9 cellular contexts compared by ENCODE assay signal in genomic region chr11:118522571-118523072, GRCh38. TPM values are rescaled to one million over a fixed set of nuclear protein-coding genes. Genes with fewer than 3 reads are reported as not detected.
DNase-seq lines count a peak whose midpoint lies in the region; ATAC-seq and TF ChIP-seq lines count a peak whose summit lies in the region.
"Had no signal": no experiment of that assay in that cellular context is flagged by ENCODE, and none has a peak within 500 bp of the region (broad histone marks: within the 10 kb centered on the region; RNA-seq: fewer than 3 reads in every experiment).

No MANE protein-coding gene starts in this region.

- peak; percentile 41 to 58 for TF ChIP-seq CTCF in fibroblast of lung (conservative IDR thresholded peaks at IDR 0.05 in 1 of 2, IDR thresholded peaks at IDR 0.05 in 1 of 2; ENCODE audit: low read depth in 1 of 2, low read length in 2 of 2)

- ATAC-seq in HG02763 (IDR thresholded peaks at IDR 0.05; ENCODE audit: unreplicated experiment): no peak

- no peaks in the 10 kb centered on the region for H3K9me3 ChIP-seq in fibroblast of lung (ENCODE audit: control insufficient read depth, insufficient read depth, low read depth, low read length)

- no peak overlapping the region for H3K9ac ChIP-seq in fibroblast of lung (ENCODE audit: insufficient read depth, low read length)

- DNase-seq in NCI-H1105 treated with DMSO at 0.1 percent for 48 hours (lab: John Stamatoyannopoulos, UW) (peak; percentile 44), NCI-H1105 (lab: John Stamatoyannopoulos, UW) (no peak), NCI-H526 (lab: John Stamatoyannopoulos, UW) (peak; percentile 53 to 76), fibroblast of lung (ENCODE audit: low read depth in 2 of 2) (peak; percentile 28 to 36), renal cortical epithelial cell (ENCODE audit: low read depth) (peak; percentile 43), UCSD-AML1 (lab: John Stamatoyannopoulos, UW; ENCODE audit: unreplicated experiment) (no peak), cortex of kidney (lab: John Stamatoyannopoulos, UW) (no peak)
- DNase-seq: activated naive CD4-positive, alpha-beta T cell treated with anti-CD3 and anti-CD28 coated beads, Interleukin-2, amount 10 ng/mL, durations not matched to agents 7 days and 5 days had no signal

- H3K4me2 ChIP-seq in fibroblast of lung (ENCODE audit: extremely low read depth, insufficient read depth, low read length): no peak overlapping the region

- H2AFZ ChIP-seq in fibroblast of lung (ENCODE audit: low read length): no peak overlapping the region

- no peaks in the 10 kb centered on the region for H3K79me2 ChIP-seq in fibroblast of lung (ENCODE audit: control insufficient read depth, insufficient read depth, low read length)

- H3K27ac ChIP-seq in fibroblast of lung (ENCODE audit: insufficient read depth, low read length): no peak overlapping the region

- H3K4me1 ChIP-seq in fibroblast of lung (ENCODE audit: control insufficient read depth, extremely low read depth, insufficient read depth, low read length): no peaks in the 10 kb centered on the region

- no peaks in the 10 kb centered on the region for H3K27me3 ChIP-seq in fibroblast of lung (ENCODE audit: control insufficient read depth, insufficient read depth, low read length)

- no peak overlapping the region for H3K4me3 ChIP-seq in fibroblast of lung (replicated peaks in 1 of 4; ENCODE audit: control extremely low read depth in 1 of 4, insufficient read depth in 1 of 4, low read depth in 3 of 4, low read length in 4 of 4)

- no peaks in the 10 kb centered on the region for H4K20me1 ChIP-seq in fibroblast of lung (ENCODE audit: control insufficient read depth, extremely low read depth, insufficient read depth, low read length)

- H3K36me3 ChIP-seq in fibroblast of lung (ENCODE audit: control insufficient read depth, insufficient read depth, low read length): peaks cover 15% of the 10 kb centered on the region

RNA-seq across cellular contexts. Expression of gene TTC36, which starts 4.7 kb away (rescaled TPM):
- total RNA-seq in fibroblast of lung: 0.99 and 1.0 TPM in 2 replicates
- polyA plus RNA-seq in fibroblast of lung: not detected in 2 replicates
- 0.37 and 0.63 TPM in 2 replicates for polyA plus RNA-seq in fibroblast of lung (2012)
- not detected in 2 replicates for polyA minus RNA-seq in fibroblast of lung (ENCODE audit: low replicate concordance)
- 1.4 and 2.6 TPM in 2 replicates for total RNA-seq in renal cortical epithelial cell

RNA-seq across cellular contexts. Expression of gene TMEM25, which starts 8.4 kb away (rescaled TPM):
- 16.4 and 21.3 TPM in 2 replicates for total RNA-seq in fibroblast of lung
- 12.6 and 15.6 TPM in 2 replicates for polyA plus RNA-seq in fibroblast of lung
- 11.2 and 12.1 TPM in 2 replicates for polyA plus RNA-seq in fibroblast of lung (2012)
- 31.4 and 41.9 TPM in 2 replicates for polyA minus RNA-seq in fibroblast of lung (ENCODE audit: low replicate concordance)
- 35.9 and 72.0 TPM in 2 replicates for total RNA-seq in renal cortical epithelial cell

RNA-seq across cellular contexts. Expression of gene IFT46, which starts 43.1 kb away (rescaled TPM):
- total RNA-seq in fibroblast of lung (28.8 and 32.5 TPM in 2 replicates), renal cortical epithelial cell (23.1 and 24.7 TPM in 2 replicates)
- polyA plus RNA-seq in fibroblast of lung: 30.8 and 46.2 TPM in 2 replicates
- polyA plus RNA-seq in fibroblast of lung (2012): 20.5 and 28.3 TPM in 2 replicates
- polyA minus RNA-seq in fibroblast of lung (ENCODE audit: low replicate concordance): 34.7 and 45.3 TPM in 2 replicates

RNA-seq across cellular contexts. Expression of gene ARCN1, which starts 49.6 kb away (rescaled TPM):
- total RNA-seq in fibroblast of lung (87.8 and 116 TPM in 2 replicates), renal cortical epithelial cell (141 and 179 TPM in 2 replicates)
- polyA plus RNA-seq in fibroblast of lung: 359 and 387 TPM in 2 replicates
- polyA plus RNA-seq in fibroblast of lung (2012): 158 and 178 TPM in 2 replicates
- 105 and 106 TPM in 2 replicates for polyA minus RNA-seq in fibroblast of lung (ENCODE audit: low replicate concordance)

Comparison
In these comparisons a context has a peak if more than half of its experiments do, and no peak if none do; other contexts are left out.
1. DNase-seq: peak in NCI-H1105 treated with DMSO at 0.1 percent for 48 hours (single experiment), NCI-H526 (2 of 2), fibroblast of lung (2 of 2) and renal cortical epithelial cell (single experiment); none in NCI-H1105 (single experiment), UCSD-AML1 (single experiment) and cortex of kidney (single experiment).